ENCODE assay signal across 8 cellular contexts in the genomic region with DNA sequence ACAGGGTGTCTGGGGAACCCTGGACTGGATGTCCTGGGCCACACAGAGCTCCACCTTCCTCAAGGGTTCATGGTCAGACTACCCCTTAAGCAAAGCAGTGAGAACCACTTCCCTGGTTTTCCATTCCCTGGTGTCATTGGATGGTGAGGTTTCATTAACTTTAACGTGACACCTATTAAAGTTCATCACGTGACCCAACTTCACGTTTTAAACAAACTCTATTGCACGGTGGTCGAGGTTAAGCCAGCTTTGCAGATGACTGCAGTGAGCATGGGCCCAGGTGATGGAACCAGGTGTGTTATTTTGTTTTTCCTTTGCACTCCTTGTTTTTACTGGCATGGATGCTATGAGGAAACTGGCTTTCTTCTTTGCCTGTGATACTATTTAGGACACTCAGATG.
"Had no signal": no experiment of that assay in that cellular context is flagged by ENCODE, and none has a peak within 500 bp of the region (broad histone marks: within the 10 kb centered on the region; RNA-seq: fewer than 3 reads in every experiment).

No MANE protein-coding gene starts in this region.

- FAIRE-seq: G401.6, GM12878, GM12891, GM12892, GM18507, GM19239 had no signal

- ATAC-seq: GM12878 had no signal

- DNase-seq: GDM1, GF-D8 had no signal

- H3K4me3 ChIP-seq: GM12878 had no signal
